ENCODE assay signal across 8 cellular contexts in the genomic region with DNA sequence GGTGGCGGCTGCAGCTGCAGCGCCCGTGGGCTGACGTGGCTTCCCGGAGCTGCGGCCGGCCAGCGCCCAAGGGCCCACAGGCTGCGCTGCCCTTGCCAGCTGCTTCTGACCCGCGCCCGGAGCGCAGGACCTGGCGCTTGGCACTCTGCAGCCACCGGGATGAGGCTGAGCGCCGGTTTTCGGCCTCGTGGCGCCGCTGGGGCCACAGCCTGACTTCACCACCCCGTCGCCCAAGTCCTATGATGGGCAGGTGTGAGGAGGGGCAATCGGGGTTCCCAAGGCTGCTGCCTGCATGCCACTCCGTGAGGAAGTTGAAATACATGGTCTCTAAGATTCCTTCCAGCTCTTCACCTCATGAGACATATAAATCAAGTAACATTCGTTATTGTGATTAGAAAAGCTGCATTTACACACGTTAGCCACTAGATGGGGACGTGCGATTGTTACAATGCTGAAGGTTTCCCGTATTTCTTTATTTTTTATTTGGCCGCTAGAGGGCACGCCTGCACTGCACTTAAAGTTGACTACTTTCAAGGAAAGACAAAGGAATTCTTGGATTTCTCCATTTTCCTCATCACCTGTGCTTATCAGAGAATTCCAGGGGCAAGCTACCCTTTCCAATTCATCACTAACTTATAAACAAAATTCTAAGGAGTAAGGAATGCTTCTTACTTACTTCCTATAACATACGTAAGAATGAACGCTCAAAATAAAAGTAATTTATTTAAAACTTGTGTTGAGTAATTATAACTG. TPM values are rescaled to one million over a fixed set of nuclear protein-coding genes. Genes with fewer than 3 reads are reported as not detected.
DNase-seq lines count a peak whose midpoint lies in the region; ATAC-seq, FAIRE-seq and TF ChIP-seq lines count a peak whose summit lies in the region.
"Not testable (repeated sequence)": the region's sequence is repeated elsewhere in the genome, so short reads cannot be mapped to it uniquely, and the experiment has no call there.

No MANE protein-coding gene starts in this region.

- CTCF ChIA-PET in H1 (lab: Charles Lee; ENCODE audit: partially characterized antibody) = interaction anchor here (0.7 to 3.6 kb wide), 25 partner anchors 8 to 274 kb away, joined by 3 to 32 read pairs (median 3); a partner anchor contains a TSS

- H2BK5ac ChIP-seq in H1 (ENCODE audit: low read depth, low read length) = not testable (repeated sequence)

- TF ChIP-seq CTCF in 22Rv1 (IDR thresholded peaks at IDR 0.05) (peak; percentile 88), OCI-LY3 (IDR thresholded peaks at IDR 0.05; ENCODE audit: low read depth, low read length) (peak; percentile 69), H1 (IDR thresholded peaks at IDR 0.05; ENCODE audit: control extremely low read depth in 1 of 3, insufficient read depth in 1 of 3, low read depth in 1 of 3, low read length in 3 of 3) (peak in 2 of 3 experiments; percentile 62 to 83; a peak in 3 of 4 replicates), gastrocnemius medialis (IDR thresholded peaks at IDR 0.05 in 4 of 5, conservative IDR thresholded peaks at IDR 0.05 in 1 of 5) (peak; percentile 83 to 95 (median 94))

- not testable (repeated sequence) for H3K23ac ChIP-seq in H1 (ENCODE audit: insufficient read length)

- H3K27ac ChIP-seq in 22Rv1 (peak overlapping the region; percentile 91), OCI-LY3 (ENCODE audit: low read length) (peak overlapping the region; percentile 84), layer of hippocampus (ENCODE audit: low read depth, low read length) (peak overlapping the region; percentile 88), gastrocnemius medialis (peak overlapping the region; percentile 87 to 92 (median 90))
- not testable (repeated sequence) for H3K27ac ChIP-seq in H1 (ENCODE audit: low read depth, low read length)

- H3K36me3 ChIP-seq in OCI-LY3 (replicated peaks; ENCODE audit: low read depth, low read length); H1 (ENCODE audit: control insufficient read depth in 2 of 4, insufficient read depth in 4 of 4, low read length in 3 of 4); gastrocnemius medialis: not testable (repeated sequence)

- H4K20me1 ChIP-seq in OCI-LY3 (ENCODE audit: insufficient read depth, low read length); H1 (replicated peaks in 1 of 2; ENCODE audit: control insufficient read depth in 1 of 2, insufficient read depth in 2 of 2, low read length in 2 of 2): not testable (repeated sequence)

- intact Hi-C loops in gastrocnemius medialis (cut with DNase I; ENCODE audit: low total_unique reads) = loop anchor here (2.0 to 10.0 kb wide), 3 partner anchors 124 to 255 kb away; a partner anchor contains a TSS

- H2AK5ac ChIP-seq in H1 (ENCODE audit: low read depth, low read length) = not testable (repeated sequence)

- H3K9me3 Mint-ChIP-seq in activated T-cell treated with anti-CD3 and anti-CD28 coated beads, Interleukin-2, amount 50 U/mL, for 24 hours = not testable (repeated sequence)

- in situ Hi-C loops in gastrocnemius medialis (cut with MboI; ENCODE audit: low sequenced_read_pairs in 4 of 4) = not testable (repeated sequence)

- peak overlapping the region; percentile 78 for H3K4me3 Mint-ChIP-seq in activated T-cell treated with anti-CD3 and anti-CD28 coated beads, Interleukin-2, amount 50 U/mL, for 24 hours

- 6% methylated on average over 31 of the region's 34 CpGs; no CpG with 5 or more reads in 1 of the 2 experiments for WGBS in H1 (ENCODE audit: extremely low coverage in 1 of 2, insufficient coverage in 1 of 2, insufficient read length in 1 of 2, insufficient replicate concordance in 2 of 2, low coverage in 1 of 2, low lambda C conversion rate in 2 of 2, missing lambda C conversion rate in 1 of 2), 2 experiments

- not testable (repeated sequence) for TF ChIP-seq POLR2A in H1 (IDR thresholded peaks at IDR 0.05; ENCODE audit: control extremely low read depth in 1 of 2, low read depth in 2 of 2, low read length in 2 of 2); gastrocnemius medialis (IDR thresholded peaks at IDR 0.05)

- not testable (repeated sequence) for H2BK20ac ChIP-seq in H1 (ENCODE audit: low read length)

- not testable (repeated sequence) for H2BK15ac ChIP-seq in H1 (ENCODE audit: low read length)

- FAIRE-seq in H1 (lab: Jason Lieb, UNC) = not testable (repeated sequence)

- not testable (repeated sequence) for H3K23me2 ChIP-seq in H1 (ENCODE audit: low read depth, low read length)

- H2BK120ac ChIP-seq in H1 (replicated peaks; ENCODE audit: low read depth, low read length) = not testable (repeated sequence)

- H2BK12ac ChIP-seq in H1 (ENCODE audit: low read depth, low read length) = not testable (repeated sequence)

- not testable (repeated sequence) for TF ChIP-seq EP300 in H1 (IDR thresholded peaks at IDR 0.05; ENCODE audit: borderline replicate concordance in 1 of 2, low read depth in 2 of 2, low read length in 2 of 2)

- H3K4me2 ChIP-seq in OCI-LY3 (ENCODE audit: low read length) = peak overlapping the region; percentile 99
- peak overlapping the region; percentile 35 to 85 for H3K4me2 ChIP-seq in H1 (ENCODE audit: insufficient read depth in 1 of 2, low read depth in 2 of 2, low read length in 2 of 2)

- not testable (repeated sequence) for H3K14ac ChIP-seq in H1 (ENCODE audit: insufficient read length)

- H3K4me3 ChIP-seq in OCI-LY3 (ENCODE audit: low read length) = peak overlapping the region; percentile 98
- H3K4me3 ChIP-seq in H1 (ENCODE audit: extremely low read depth in 1 of 4, insufficient read depth in 2 of 4, low read depth in 3 of 4, low read length in 4 of 4) = peak overlapping the region; percentile 40 to 77 (median 50)
- H3K4me3 ChIP-seq in gastrocnemius medialis = peak overlapping the region; percentile 67 to 98 (median 76)

- H4K8ac ChIP-seq in H1 (ENCODE audit: extremely low read depth, insufficient read depth, low read length) = peak overlapping the region; percentile 86; the same call in 1 of the 2 replicates

- H3K27me3 ChIP-seq in OCI-LY3 (ENCODE audit: low read depth, low read length); H1 (replicated peaks in 1 of 4; ENCODE audit: control insufficient read depth in 3 of 4, extremely low read depth in 1 of 4, insufficient read depth in 3 of 4, low read length in 3 of 4); layer of hippocampus (ENCODE audit: control insufficient read depth, insufficient read depth, low read length); gastrocnemius medialis: not testable (repeated sequence)

- H3K27ac Mint-ChIP-seq in activated T-cell treated with anti-CD3 and anti-CD28 coated beads, Interleukin-2, amount 50 U/mL, for 24 hours = peak overlapping the region; percentile 91

- peaks cover 25% of the 10 kb centered on the region for H3K27me3 Mint-ChIP-seq in activated T-cell treated with anti-CD3 and anti-CD28 coated beads, Interleukin-2, amount 50 U/mL, for 24 hours

- H3K4ac ChIP-seq in H1 (replicated peaks; ENCODE audit: insufficient read length, low read depth, low read length) = not testable (repeated sequence)

- not testable (repeated sequence) for H3K18ac ChIP-seq in H1 (ENCODE audit: extremely low read depth, low read length)

- DNase-seq in activated T-cell treated with anti-CD3 and anti-CD28 coated beads, Interleukin-2, amount 50 U/mL, for 24 hours = peak; percentile 75
- DNase-seq in H1 (ENCODE audit: low read depth in 1 of 2, low spot score in 2 of 2) (peak in 1 of 2 experiments; percentile 77), gastrocnemius medialis (peak; percentile 28 to 39)

- not testable (repeated sequence) for H4K91ac ChIP-seq in H1 (replicated peaks; ENCODE audit: insufficient read length, low read length)

- H3K36me3 Mint-ChIP-seq in activated T-cell treated with anti-CD3 and anti-CD28 coated beads, Interleukin-2, amount 50 U/mL, for 24 hours (ENCODE audit: low read depth) = not testable (repeated sequence)

- not testable (repeated sequence) for H3K56ac ChIP-seq in H1 (replicated peaks; ENCODE audit: insufficient read length, low read depth, low read length)

- not testable (repeated sequence) for H3K9me3 ChIP-seq in OCI-LY3 (ENCODE audit: insufficient read depth, low read length); H1 (ENCODE audit: insufficient read depth in 2 of 2, low read depth in 1 of 2, low read length in 1 of 2); gastrocnemius medialis

- POLR2A ChIA-PET in H1 (lab: Charles Lee; ENCODE audit: partially characterized antibody) = interaction anchor here (0.6 to 1.7 kb wide), 5 partner anchors 17 to 343 kb away, joined by 3 to 5 read pairs (median 3); a partner anchor contains a TSS

- H3K79me1 ChIP-seq in H1 (ENCODE audit: low read depth, low read length) = not testable (repeated sequence)

- not testable (repeated sequence) for H3K4me1 Mint-ChIP-seq in activated T-cell treated with anti-CD3 and anti-CD28 coated beads, Interleukin-2, amount 50 U/mL, for 24 hours (ENCODE audit: low read depth)

- H2AFZ ChIP-seq in OCI-LY3 (ENCODE audit: low read depth, low read length) (peak overlapping the region; percentile 98; the same call in 1 of the 2 replicates), H1 (ENCODE audit: low read length) (peak overlapping the region; percentile 96; the same call in 1 of the 2 replicates)

- TF ChIP-seq RAD21 in H1 (IDR thresholded peaks at IDR 0.05 in 1 of 2, conservative IDR thresholded peaks at IDR 0.05 in 1 of 2; ENCODE audit: low read depth in 2 of 2, low read length in 2 of 2) = peak; percentile 66 to 73

- H4K5ac ChIP-seq in H1 (ENCODE audit: insufficient read length, low read depth, low read length) = not testable (repeated sequence)

- H3K9ac ChIP-seq in OCI-LY3 (ENCODE audit: low read length) (peak overlapping the region; percentile 99), H1 (replicated peaks in 1 of 4; ENCODE audit: extremely low read depth in 1 of 4, low read depth in 3 of 4, low read length in 3 of 4) (peak overlapping the region in 1 of 4 experiments; percentile 37; a peak in 1 of 7 replicates)

- not testable (repeated sequence) for H3K4me1 ChIP-seq in OCI-LY3 (ENCODE audit: low read length); H1 (replicated peaks in 1 of 4; ENCODE audit: control insufficient read depth in 3 of 4, insufficient read depth in 4 of 4, low read length in 3 of 4); gastrocnemius medialis

- H3K79me2 ChIP-seq in OCI-LY3 (ENCODE audit: low read length); H1 (ENCODE audit: control insufficient read depth in 1 of 2, insufficient read depth in 2 of 2, low read length in 2 of 2): not testable (repeated sequence)

- ATAC-seq in GM18498 (IDR thresholded peaks at IDR 0.05; ENCODE audit: unreplicated experiment) (peak; percentile 41), HG02885 (IDR thresholded peaks at IDR 0.05; ENCODE audit: poor library complexity, unreplicated experiment) (peak; percentile 52), gastrocnemius medialis (peak; percentile 93 to 97)

RNA-seq across cellular contexts. Expression of a gene that starts 1.1 kb away (rescaled TPM):
- 6.4 and 7.3 TPM in 2 replicates for total RNA-seq in H1 (2021; fragmentation: NEBNext Ultra II Directional; extraction: Animal tissue kit (Norgen Biotek cat#: 25700))
- 0.89 and 1.1 TPM in 2 replicates for polyA plus RNA-seq in H1 (2011; rRNA removed)
- 0.94 TPM for polyA plus RNA-seq in H1 (2011; cell fraction: cytosol; rRNA removed)
- 5.2 TPM for polyA plus RNA-seq in H1 (2011; cell fraction: nucleus; rRNA removed)
- polyA plus RNA-seq in H1 (2012, experiment 1 of 2) = 0.93 to 2.0 TPM (median 1.7 TPM) in 4 replicates
- polyA plus RNA-seq in H1 (2012, experiment 2 of 2) = 0.34 TPM
- polyA plus RNA-seq in H1 (2013, experiment 1 of 2) = 2.4 TPM
- 1.9 TPM for polyA plus RNA-seq in H1 (2013, experiment 2 of 2)
- 26.6 and 34.0 TPM in 2 replicates for polyA minus RNA-seq in H1 (2011; rRNA and poly(A)+ RNA removed)
- polyA minus RNA-seq in H1 (2011; cell fraction: cytosol; rRNA and poly(A)+ RNA removed) = 2.7 TPM
- polyA minus RNA-seq in H1 (2011; cell fraction: nucleus; rRNA and poly(A)+ RNA removed) = 87.8 TPM
- 1 to 10 TPM; 1.2 to 7.3 (median 1.6) TPM for total RNA-seq in gastrocnemius medialis

RNA-seq across cellular contexts. Expression of a gene that starts 42.0 kb away (rescaled TPM):
- 0.63 and 1.0 TPM in 2 replicates for total RNA-seq in H1 (2021; fragmentation: NEBNext Ultra II Directional; extraction: Animal tissue kit (Norgen Biotek cat#: 25700))
- polyA plus RNA-seq in H1 (2011; rRNA removed) = 0.26 and 0.69 TPM in 2 replicates
- 0.44 TPM for polyA plus RNA-seq in H1 (2011; cell fraction: cytosol; rRNA removed)
- polyA plus RNA-seq in H1 (2011; cell fraction: nucleus; rRNA removed) = 2.2 TPM
- 0.28 to 0.81 TPM (median 0.46 TPM) in 4 replicates for polyA plus RNA-seq in H1 (2012, experiment 1 of 2)
- 0.46 TPM for polyA plus RNA-seq in H1 (2012, experiment 2 of 2)
- 0.51 TPM for polyA plus RNA-seq in H1 (2013, experiment 1 of 2)
- polyA plus RNA-seq in H1 (2013, experiment 2 of 2) = 0.42 TPM
- polyA minus RNA-seq in H1 (2011; rRNA and poly(A)+ RNA removed) = 0.10 and 0.66 TPM in 2 replicates
- 1.3 TPM for polyA minus RNA-seq in H1 (2011; cell fraction: cytosol; rRNA and poly(A)+ RNA removed)
- 0.80 TPM for polyA minus RNA-seq in H1 (2011; cell fraction: nucleus; rRNA and poly(A)+ RNA removed)
- 1 to 10 TPM; 1.1 to 8.2 (median 4.9) TPM for total RNA-seq in gastrocnemius medialis

Comparison
In these comparisons a context has a peak if more than half of its experiments do, and no peak if none do; other contexts are left out.
1. ATAC-seq: peak in every context shown above with its lines; median percentile 95 in gastrocnemius medialis; 52 in HG02885; 41 in GM18498.